In genomic region chr1:77716065-77716464, GRCh38 we compare ENCODE assay signal across 3 cellular contexts.
A peak's percentile ranks its signal among the peaks of the same experiment; 100 is the strongest.
TF ChIP-seq lines count a peak whose summit lies in the region.

No MANE protein-coding gene starts in this region.

TF ChIP-seq in HepG2, 621 proteins besides CTCF, POLR2A, EP300 and RAD21:
- TF ChIP-seq ZNF121 (CRISPR knock-in tag; IDR thresholded peaks at IDR 0.05), result peak; percentile 63
- TF ChIP-seq MIXL1 (CRISPR knock-in tag; IDR thresholded peaks at IDR 0.05), result no peak
- TF ChIP-seq SP140L (CRISPR knock-in tag; IDR thresholded peaks at IDR 0.05; ENCODE audit: borderline replicate concordance), result no peak

TF ChIP-seq in WTC11, 78 proteins besides CTCF, POLR2A, EP300 and RAD21:
- TF ChIP-seq ZNF121 (CRISPR knock-in tag; IDR thresholded peaks at IDR 0.05) (peak; percentile 62; the same call in 1 of the 2 replicates), ATF1 (CRISPR knock-in tag; IDR thresholded peaks at IDR 0.05) (no peak), ERG (CRISPR knock-in tag; IDR thresholded peaks at IDR 0.05) (no peak), NR1H2 (CRISPR knock-in tag; IDR thresholded peaks at IDR 0.05) (no peak), ETV6 (CRISPR knock-in tag; IDR thresholded peaks at IDR 0.05) (no peak)
TF ChIP-seq in WTC11: peak in this region for 1.

TF ChIP-seq in H1, 55 proteins besides CTCF, POLR2A, EP300 and RAD21:
- TF ChIP-seq NANOG (IDR thresholded peaks at IDR 0.05; ENCODE audit: insufficient read depth, low read depth, low read length, poor library complexity, severe bottlenecking) (no peak), KDM1A (IDR thresholded peaks at IDR 0.05; ENCODE audit: borderline replicate concordance, low read length) (0 out of 2 replicates have a peak, but pooled peaks have one; percentile 28)
